ENCODE assay signal across 17 cellular contexts in the genomic region with DNA sequence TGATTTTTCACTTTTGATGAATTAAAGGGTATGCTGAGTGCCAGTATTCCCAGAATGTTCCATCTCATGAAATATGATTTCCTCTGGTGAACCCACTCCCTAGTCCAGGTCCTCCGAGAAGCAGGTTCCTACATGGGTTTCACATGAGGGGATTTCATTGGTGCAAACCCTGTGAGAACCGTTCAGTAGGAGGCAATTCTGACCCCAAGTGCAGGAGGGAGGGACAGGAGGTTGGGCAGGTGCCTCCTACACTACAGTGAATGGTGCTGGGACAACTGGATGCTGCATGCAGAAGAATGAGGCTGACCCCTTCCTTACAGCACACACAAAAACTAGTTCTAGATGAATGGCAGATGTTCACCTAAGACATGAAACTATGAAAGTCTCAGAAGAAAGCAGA. TPM values are rescaled to one million over a fixed set of nuclear protein-coding genes. Genes with fewer than 3 reads are reported as not detected.
A peak's percentile ranks its signal among the peaks of the same experiment; 100 is the strongest.
DNase-seq lines count a peak whose midpoint lies in the region; ATAC-seq, FAIRE-seq and TF ChIP-seq lines count a peak whose summit lies in the region.
"Had no signal": no experiment of that assay in that cellular context is flagged by ENCODE, and none has a peak within 500 bp of the region (broad histone marks: within the 10 kb centered on the region; RNA-seq: fewer than 3 reads in every experiment).

No MANE protein-coding gene starts in this region.

- POLR2A ChIA-PET in HepG2 (lab: Yijun Ruan, JAX) = no interaction called here

- 35 to 100% methylated on average over 1 to 2 of the region's 2 CpGs for WGBS in endodermal cell (ENCODE audit: insufficient coverage in 1 of 2, insufficient read length in 1 of 2), 2 experiments
- WGBS in HepG2 (ENCODE audit: low lambda C conversion rate) = 0% methylated on average over 2 of the region's 2 CpGs

- no peaks in the 10 kb centered on the region for H3K9me3 Mint-ChIP-seq in activated naive CD8-positive, alpha-beta T cell (ENCODE audit: low read depth)
- H3K9me3 Mint-ChIP-seq in activated naive CD8-positive, alpha-beta T cell treated with anti-CD3 and anti-CD28 coated beads for 36 hours = no peaks in the 10 kb centered on the region
- no peaks in the 10 kb centered on the region for H3K9me3 Mint-ChIP-seq in endodermal cell
- H3K9me3 Mint-ChIP-seq: CD8-positive, alpha-beta memory T cell had no signal

- FAIRE-seq in HepG2 (lab: Jason Lieb, UNC) = no peak
- FAIRE-seq: H54 had no signal

- H3K4me2 ChIP-seq in HepG2 (ENCODE audit: low read depth, low read length) = no peak overlapping the region
- H3K4me2 ChIP-seq: BLaER1 had no signal

- peaks cover 100% of the 10 kb centered on the region for H3K27me3 ChIP-seq in endodermal cell (ENCODE audit: control insufficient read depth, insufficient read depth, low read length, poor library complexity, severe bottlenecking)
- peaks cover 17 to 70% of the 10 kb centered on the region in 2 experiments for H3K27me3 ChIP-seq in HepG2 (ENCODE audit: control insufficient read depth in 1 of 2, insufficient read depth in 2 of 2, low read length in 2 of 2)

- H3K27me3 Mint-ChIP-seq in activated naive CD8-positive, alpha-beta T cell = peaks cover 54% of the 10 kb centered on the region
- peaks cover 96% of the 10 kb centered on the region for H3K27me3 Mint-ChIP-seq in activated naive CD8-positive, alpha-beta T cell treated with anti-CD3 and anti-CD28 coated beads for 36 hours
- peaks cover 94% of the 10 kb centered on the region for H3K27me3 Mint-ChIP-seq in endodermal cell (ENCODE audit: insufficient read depth)

- no peaks in the 10 kb centered on the region for H3K36me3 Mint-ChIP-seq in activated naive CD8-positive, alpha-beta T cell
- H3K36me3 Mint-ChIP-seq in activated naive CD8-positive, alpha-beta T cell treated with anti-CD3 and anti-CD28 coated beads for 36 hours = no peaks in the 10 kb centered on the region
- H3K36me3 Mint-ChIP-seq in endodermal cell (ENCODE audit: low read depth) = no peaks in the 10 kb centered on the region

- CTCF ChIA-PET in HepG2 (lab: Yijun Ruan, JAX; ENCODE audit: low intra/inter-chr PET ratio, low total read pairs) = no interaction called here

- no peak overlapping the region for H3K27ac ChIP-seq in endodermal cell (ENCODE audit: low read depth, low read length)
- no peak overlapping the region for H3K27ac ChIP-seq in HepG2 (ENCODE audit: extremely low read length, insufficient read depth, low read length)
- H3K27ac ChIP-seq: 22Rv1, BLaER1, GM23248, HL-60 had no signal

- TF ChIP-seq RAD21 in HepG2 (CRISPR knock-in tag; IDR thresholded peaks at IDR 0.05) = no peak

- DNase-seq in activated CD4-positive, CD25-positive, alpha-beta regulatory T cell treated with anti-CD3 and anti-CD28 coated beads, Interleukin-2, amount 50 U/mL, for 72 hours = peak; percentile 12
- DNase-seq in activated CD4-positive, CD25-positive, alpha-beta regulatory T cell (lab: John Stamatoyannopoulos, UW) = no peak
- no peak for DNase-seq in activated naive CD8-positive, alpha-beta T cell treated with anti-CD3 and anti-CD28 coated beads for 36 hours
- DNase-seq in endodermal cell (peak; percentile 17), SW480 (ENCODE audit: low spot score) (no peak), HepG2 (ENCODE audit: low spot score) (no peak)
- DNase-seq: Caco-2; CD8-positive, alpha-beta memory T cell; GF-D8; GM23248 had no signal

- BruUV-seq in HepG2 (replicated peaks; lab: Mats Ljungman, UMichigan) = no TSS peak

- in situ Hi-C loops in HepG2 (cut with HindIII; ENCODE audit: extremely low pct_ligation_motif_present, low pct_unique_long_range_greater_than_20kb) = loop anchor here (5.0 to 10.0 kb wide), 2 partner anchors 71 to 878 kb away; no protein-coding TSS in a partner anchor

- H3K36me3 ChIP-seq in endodermal cell (ENCODE audit: control insufficient read depth, insufficient read depth, low read length) (no peaks in the 10 kb centered on the region), HepG2 (replicated peaks in 1 of 2; ENCODE audit: control insufficient read depth in 1 of 2, insufficient read depth in 2 of 2, low read length in 2 of 2) (no peaks in the 10 kb centered on the region)
- H3K36me3 ChIP-seq: BLaER1 had no signal

- H3K4me3 ChIP-seq in endodermal cell (ENCODE audit: low read length) = no peak overlapping the region
- H3K4me3 ChIP-seq in HepG2 (replicated peaks in 1 of 3; ENCODE audit: insufficient read depth in 1 of 3, low read depth in 2 of 3, low read length in 3 of 3) = no peak overlapping the region
- H3K4me3 ChIP-seq: BLaER1, GM23248 had no signal

- H3K27ac Mint-ChIP-seq in activated naive CD8-positive, alpha-beta T cell = no peak overlapping the region
- no peak overlapping the region for H3K27ac Mint-ChIP-seq in activated naive CD8-positive, alpha-beta T cell treated with anti-CD3 and anti-CD28 coated beads for 36 hours
- H3K27ac Mint-ChIP-seq in endodermal cell = no peak overlapping the region

- H3K79me2 ChIP-seq in HepG2 (ENCODE audit: insufficient read depth, low read length) = no peaks in the 10 kb centered on the region

- H3K4me3 Mint-ChIP-seq in activated naive CD8-positive, alpha-beta T cell = peak overlapping the region; percentile 18
- no peak overlapping the region for H3K4me3 Mint-ChIP-seq in activated naive CD8-positive, alpha-beta T cell treated with anti-CD3 and anti-CD28 coated beads for 36 hours
- H3K4me3 Mint-ChIP-seq in endodermal cell = no peak overlapping the region

- no peak for TF ChIP-seq POLR2A in HepG2 (IDR thresholded peaks at IDR 0.05; ENCODE audit: insufficient read depth in 1 of 2, low read depth in 2 of 2, low read length in 2 of 2)

- H4K20me1 ChIP-seq in HepG2 (ENCODE audit: insufficient read depth, low read length) = no peaks in the 10 kb centered on the region; the same call in 1 of the 2 replicates

- H3K4me1 ChIP-seq in endodermal cell (ENCODE audit: control insufficient read depth, insufficient read depth, low read length) (no peaks in the 10 kb centered on the region), HepG2 (ENCODE audit: insufficient read depth, low read length) (peaks cover 12% of the 10 kb centered on the region)
- H3K4me1 ChIP-seq: Caco-2 had no signal

- H3K9ac ChIP-seq in endodermal cell (ENCODE audit: extremely low read depth, low read length, poor library complexity, severe bottlenecking) (no peak overlapping the region), HepG2 (ENCODE audit: insufficient read depth, low read depth, low read length) (no peak overlapping the region)
- H3K9ac ChIP-seq: BLaER1, GM23248 had no signal

- intact Hi-C loops in HepG2 (cut with micrococcal nuclease; ENCODE audit: unreplicated experiment) = loop anchor here (10.0 kb wide), 1 partner anchor 878 kb away; no protein-coding TSS in a partner anchor

- peaks cover 23% of the 10 kb centered on the region for H3K4me1 Mint-ChIP-seq in activated naive CD8-positive, alpha-beta T cell (ENCODE audit: low read depth)
- H3K4me1 Mint-ChIP-seq in activated naive CD8-positive, alpha-beta T cell treated with anti-CD3 and anti-CD28 coated beads for 36 hours = peaks cover 33% of the 10 kb centered on the region
- H3K4me1 Mint-ChIP-seq in endodermal cell = peaks cover 3% of the 10 kb centered on the region

- H2AFZ ChIP-seq in HepG2 (ENCODE audit: low read length) = no peak overlapping the region
- H2AFZ ChIP-seq: GM23248 had no signal

- no peak for TF ChIP-seq EP300 in HepG2 (IDR thresholded peaks at IDR 0.05; ENCODE audit: low read depth in 2 of 2, low read length in 2 of 2)
- no peak for TF ChIP-seq EP300 in HepG2 (CRISPR knock-in tag; IDR thresholded peaks at IDR 0.05; ENCODE audit: borderline replicate concordance)

- H3K9me3 ChIP-seq in endodermal cell (ENCODE audit: control insufficient read depth, low read length) (no peaks in the 10 kb centered on the region), HepG2 (ENCODE audit: low read length) (no peaks in the 10 kb centered on the region)
- H3K9me3 ChIP-seq: Caco-2 had no signal

- ATAC-seq in GM18867 (IDR thresholded peaks at IDR 0.05; ENCODE audit: unreplicated experiment) (no peak), HepG2 (no peak)
- ATAC-seq: HCT116 had no signal

- TF ChIP-seq CTCF in endodermal cell (conservative IDR thresholded peaks at IDR 0.05) (no peak), HepG2 (CRISPR knock-in tag; IDR thresholded peaks at IDR 0.05) (no peak)

RNA-seq across cellular contexts. Expression of a gene that starts 5.1 kb away (rescaled TPM):
- total RNA-seq in activated naive CD8-positive, alpha-beta T cell treated with anti-CD3 and anti-CD28 coated beads for 36 hours = under 1 TPM; 0.43 to 0.62 TPM
- total RNA-seq in endodermal cell = under 1 TPM in 1 of 2 donors, not detected in 1; 0.20 TPM
- polyA plus RNA-seq in endodermal cell (2013, experiment 1 of 2) = 0.78 TPM
- polyA plus RNA-seq in endodermal cell (2013, experiment 2 of 2) = 0.58 TPM
- not detected in 2 replicates for total RNA-seq in HepG2 (2016; rRNA removed; fragmentation: Illumina TruSeq; extraction: Trizol)
- total RNA-seq in HepG2 (2016; cell fraction: cytosol; rRNA removed; fragmentation: Illumina TruSeq; extraction: Trizol; ENCODE audit: low read depth) = not detected in 2 replicates
- not detected in 2 replicates for total RNA-seq in HepG2 (2016; cell fraction: insoluble cytoplasmic fraction; rRNA removed; fragmentation: Illumina TruSeq; extraction: Trizol)
- not detected in 2 replicates for total RNA-seq in HepG2 (2016; cell fraction: membrane; rRNA removed; fragmentation: Illumina TruSeq; extraction: Trizol)
- not detected in 2 replicates for total RNA-seq in HepG2 (2016; cell fraction: nucleus; rRNA removed; fragmentation: Illumina TruSeq; extraction: Trizol)
- not detected in 2 replicates for polyA plus RNA-seq in HepG2 (2011; rRNA removed)
- polyA plus RNA-seq in HepG2 (2011; cell fraction: cytosol; rRNA removed) = not detected in 2 replicates
- polyA plus RNA-seq in HepG2 (2011; cell fraction: nucleus; rRNA removed) = not detected in 2 replicates
- not detected in 2 replicates for polyA plus RNA-seq in HepG2 (2012)
- polyA plus RNA-seq in HepG2 (2016; cell fraction: cytosol; fragmentation: Illumina TruSeq; extraction: Trizol; ENCODE audit: low read depth) = not detected in 2 replicates
- not detected in 2 replicates for polyA plus RNA-seq in HepG2 (2016; cell fraction: insoluble cytoplasmic fraction; fragmentation: Illumina TruSeq; extraction: Trizol; ENCODE audit: low read depth)
- polyA plus RNA-seq in HepG2 (2016; cell fraction: membrane; fragmentation: Illumina TruSeq; extraction: Trizol; ENCODE audit: low read depth) = not detected in 2 replicates
- not detected in 2 replicates for polyA plus RNA-seq in HepG2 (2016; cell fraction: nucleus; fragmentation: Illumina TruSeq; extraction: Trizol; ENCODE audit: insufficient read depth, low read depth)
- polyA minus RNA-seq in HepG2 (2011; rRNA and poly(A)+ RNA removed; ENCODE audit: low replicate concordance) = not detected in 2 replicates
- polyA minus RNA-seq in HepG2 (2011; cell fraction: cytosol; rRNA and poly(A)+ RNA removed) = not detected in 2 replicates
- polyA minus RNA-seq in HepG2 (2011; cell fraction: nucleus; rRNA and poly(A)+ RNA removed) = not detected in 2 replicates

RNA-seq across cellular contexts. Expression of a gene that starts 13.8 kb away (rescaled TPM):
- not detected for total RNA-seq in activated naive CD8-positive, alpha-beta T cell treated with anti-CD3 and anti-CD28 coated beads for 36 hours
- not detected for total RNA-seq in endodermal cell
- polyA plus RNA-seq in endodermal cell (2013, experiment 1 of 2) = not detected
- polyA plus RNA-seq in endodermal cell (2013, experiment 2 of 2) = not detected
- total RNA-seq in HepG2 (2016; rRNA removed; fragmentation: Illumina TruSeq; extraction: Trizol) = not detected in 2 replicates
- not detected in 2 replicates for total RNA-seq in HepG2 (2016; cell fraction: cytosol; rRNA removed; fragmentation: Illumina TruSeq; extraction: Trizol; ENCODE audit: low read depth)
- total RNA-seq in HepG2 (2016; cell fraction: insoluble cytoplasmic fraction; rRNA removed; fragmentation: Illumina TruSeq; extraction: Trizol) = not detected in 2 replicates
- not detected in 2 replicates for total RNA-seq in HepG2 (2016; cell fraction: membrane; rRNA removed; fragmentation: Illumina TruSeq; extraction: Trizol)
- total RNA-seq in HepG2 (2016; cell fraction: nucleus; rRNA removed; fragmentation: Illumina TruSeq; extraction: Trizol) = not detected in 2 replicates
- not detected in 2 replicates for polyA plus RNA-seq in HepG2 (2011; rRNA removed)
- not detected in 2 replicates for polyA plus RNA-seq in HepG2 (2011; cell fraction: cytosol; rRNA removed)
- polyA plus RNA-seq in HepG2 (2011; cell fraction: nucleus; rRNA removed) = not detected in 2 replicates
- not detected in 2 replicates for polyA plus RNA-seq in HepG2 (2012)
- polyA plus RNA-seq in HepG2 (2016; cell fraction: cytosol; fragmentation: Illumina TruSeq; extraction: Trizol; ENCODE audit: low read depth) = not detected in 2 replicates
- polyA plus RNA-seq in HepG2 (2016; cell fraction: insoluble cytoplasmic fraction; fragmentation: Illumina TruSeq; extraction: Trizol; ENCODE audit: low read depth) = not detected in 2 replicates
- polyA plus RNA-seq in HepG2 (2016; cell fraction: membrane; fragmentation: Illumina TruSeq; extraction: Trizol; ENCODE audit: low read depth) = not detected in 2 replicates
- not detected in 2 replicates for polyA plus RNA-seq in HepG2 (2016; cell fraction: nucleus; fragmentation: Illumina TruSeq; extraction: Trizol; ENCODE audit: insufficient read depth, low read depth)
- polyA minus RNA-seq in HepG2 (2011; rRNA and poly(A)+ RNA removed; ENCODE audit: low replicate concordance) = 6.1 TPM in 1 of 2 replicates, not detected in the other
- not detected in 2 replicates for polyA minus RNA-seq in HepG2 (2011; cell fraction: cytosol; rRNA and poly(A)+ RNA removed)
- polyA minus RNA-seq in HepG2 (2011; cell fraction: nucleus; rRNA and poly(A)+ RNA removed) = not detected in 2 replicates
- total RNA-seq: Caco-2; CD8-positive, alpha-beta memory T cell had no signal
- polyA plus RNA-seq: CD8-positive, alpha-beta memory T cell had no signal

RNA-seq across cellular contexts. Expression of a gene that starts 27.0 kb away (rescaled TPM):
- 1 to 10 TPM; 2.8 to 2.9 TPM for total RNA-seq in activated naive CD8-positive, alpha-beta T cell treated with anti-CD3 and anti-CD28 coated beads for 36 hours
- total RNA-seq in endodermal cell = under 1 TPM; 0.31 to 0.55 TPM
- polyA plus RNA-seq in endodermal cell (2013, experiment 1 of 2) = 4.0 TPM
- 2.5 TPM for polyA plus RNA-seq in endodermal cell (2013, experiment 2 of 2)
- total RNA-seq in HepG2 (2016; rRNA removed; fragmentation: Illumina TruSeq; extraction: Trizol) = 0.04 TPM in 1 of 2 replicates, not detected in the other
- not detected in 2 replicates for total RNA-seq in HepG2 (2016; cell fraction: cytosol; rRNA removed; fragmentation: Illumina TruSeq; extraction: Trizol; ENCODE audit: low read depth)
- 0.06 TPM in 1 of 2 replicates, not detected in the other for total RNA-seq in HepG2 (2016; cell fraction: insoluble cytoplasmic fraction; rRNA removed; fragmentation: Illumina TruSeq; extraction: Trizol)
- not detected in 2 replicates for total RNA-seq in HepG2 (2016; cell fraction: membrane; rRNA removed; fragmentation: Illumina TruSeq; extraction: Trizol)
- total RNA-seq in HepG2 (2016; cell fraction: nucleus; rRNA removed; fragmentation: Illumina TruSeq; extraction: Trizol) = 0.12 TPM in 1 of 2 replicates, not detected in the other
- 0.08 and 0.09 TPM in 2 replicates for polyA plus RNA-seq in HepG2 (2011; rRNA removed)
- 0.11 and 0.13 TPM in 2 replicates for polyA plus RNA-seq in HepG2 (2011; cell fraction: cytosol; rRNA removed)
- polyA plus RNA-seq in HepG2 (2011; cell fraction: nucleus; rRNA removed) = 0.05 and 0.10 TPM in 2 replicates
- 0.27 and 0.39 TPM in 2 replicates for polyA plus RNA-seq in HepG2 (2012)
- polyA plus RNA-seq in HepG2 (2016; cell fraction: cytosol; fragmentation: Illumina TruSeq; extraction: Trizol; ENCODE audit: low read depth) = not detected in 2 replicates
- 0.09 TPM in 1 of 2 replicates, not detected in the other for polyA plus RNA-seq in HepG2 (2016; cell fraction: insoluble cytoplasmic fraction; fragmentation: Illumina TruSeq; extraction: Trizol; ENCODE audit: low read depth)
- polyA plus RNA-seq in HepG2 (2016; cell fraction: membrane; fragmentation: Illumina TruSeq; extraction: Trizol; ENCODE audit: low read depth) = not detected in 2 replicates
- polyA plus RNA-seq in HepG2 (2016; cell fraction: nucleus; fragmentation: Illumina TruSeq; extraction: Trizol; ENCODE audit: insufficient read depth, low read depth) = 0.16 TPM in 1 of 2 replicates, not detected in the other
- 0.06 and 0.21 TPM in 2 replicates for polyA minus RNA-seq in HepG2 (2011; rRNA and poly(A)+ RNA removed; ENCODE audit: low replicate concordance)
- not detected in 2 replicates for polyA minus RNA-seq in HepG2 (2011; cell fraction: cytosol; rRNA and poly(A)+ RNA removed)
- 0.12 and 0.13 TPM in 2 replicates for polyA minus RNA-seq in HepG2 (2011; cell fraction: nucleus; rRNA and poly(A)+ RNA removed)
- polyA plus RNA-seq: CD8-positive, alpha-beta memory T cell had no signal

RNA-seq across cellular contexts. Expression of a gene that starts 38.8 kb away (rescaled TPM):
- total RNA-seq in activated naive CD8-positive, alpha-beta T cell treated with anti-CD3 and anti-CD28 coated beads for 36 hours = not detected
- total RNA-seq in endodermal cell (not detected), HepG2 (2016; rRNA removed; fragmentation: Illumina TruSeq; extraction: Trizol) (not detected in 2 replicates)
- not detected for polyA plus RNA-seq in endodermal cell (2013, experiment 1 of 2)
- not detected for polyA plus RNA-seq in endodermal cell (2013, experiment 2 of 2)
- total RNA-seq in HepG2 (2016; cell fraction: cytosol; rRNA removed; fragmentation: Illumina TruSeq; extraction: Trizol; ENCODE audit: low read depth) = not detected in 2 replicates
- not detected in 2 replicates for total RNA-seq in HepG2 (2016; cell fraction: insoluble cytoplasmic fraction; rRNA removed; fragmentation: Illumina TruSeq; extraction: Trizol)
- not detected in 2 replicates for total RNA-seq in HepG2 (2016; cell fraction: membrane; rRNA removed; fragmentation: Illumina TruSeq; extraction: Trizol)
- total RNA-seq in HepG2 (2016; cell fraction: nucleus; rRNA removed; fragmentation: Illumina TruSeq; extraction: Trizol) = not detected in 2 replicates
- polyA plus RNA-seq in HepG2 (2011; rRNA removed) = not detected in 2 replicates
- not detected in 2 replicates for polyA plus RNA-seq in HepG2 (2011; cell fraction: cytosol; rRNA removed)
- polyA plus RNA-seq in HepG2 (2011; cell fraction: nucleus; rRNA removed) = not detected in 2 replicates
- not detected in 2 replicates for polyA plus RNA-seq in HepG2 (2012)
- not detected in 2 replicates for polyA plus RNA-seq in HepG2 (2016; cell fraction: cytosol; fragmentation: Illumina TruSeq; extraction: Trizol; ENCODE audit: low read depth)
- polyA plus RNA-seq in HepG2 (2016; cell fraction: insoluble cytoplasmic fraction; fragmentation: Illumina TruSeq; extraction: Trizol; ENCODE audit: low read depth) = not detected in 2 replicates
- not detected in 2 replicates for polyA plus RNA-seq in HepG2 (2016; cell fraction: membrane; fragmentation: Illumina TruSeq; extraction: Trizol; ENCODE audit: low read depth)
- polyA plus RNA-seq in HepG2 (2016; cell fraction: nucleus; fragmentation: Illumina TruSeq; extraction: Trizol; ENCODE audit: insufficient read depth, low read depth) = not detected in 2 replicates
- polyA minus RNA-seq in HepG2 (2011; rRNA and poly(A)+ RNA removed; ENCODE audit: low replicate concordance) = 19.1 TPM in 1 of 2 replicates, not detected in the other
- polyA minus RNA-seq in HepG2 (2011; cell fraction: cytosol; rRNA and poly(A)+ RNA removed) = not detected in 2 replicates
- not detected in 2 replicates for polyA minus RNA-seq in HepG2 (2011; cell fraction: nucleus; rRNA and poly(A)+ RNA removed)
- total RNA-seq: Caco-2; CD8-positive, alpha-beta memory T cell had no signal
- polyA plus RNA-seq: CD8-positive, alpha-beta memory T cell had no signal

Comparison
In these comparisons a context has a peak if more than half of its experiments do, and no peak if none do; other contexts are left out.
1. DNase-seq: peak in activated CD4-positive, CD25-positive, alpha-beta regulatory T cell treated with anti-CD3 and anti-CD28 coated beads, Interleukin-2, amount 50 U/mL, for 72 hours (single experiment) and endodermal cell (single experiment); none in activated CD4-positive, CD25-positive, alpha-beta regulatory T cell (0 of 4), activated naive CD8-positive, alpha-beta T cell treated with anti-CD3 and anti-CD28 coated beads for 36 hours (single experiment), SW480 (single experiment) and HepG2 (single experiment).